8 cellular contexts compared by ENCODE assay signal in the genomic region with DNA sequence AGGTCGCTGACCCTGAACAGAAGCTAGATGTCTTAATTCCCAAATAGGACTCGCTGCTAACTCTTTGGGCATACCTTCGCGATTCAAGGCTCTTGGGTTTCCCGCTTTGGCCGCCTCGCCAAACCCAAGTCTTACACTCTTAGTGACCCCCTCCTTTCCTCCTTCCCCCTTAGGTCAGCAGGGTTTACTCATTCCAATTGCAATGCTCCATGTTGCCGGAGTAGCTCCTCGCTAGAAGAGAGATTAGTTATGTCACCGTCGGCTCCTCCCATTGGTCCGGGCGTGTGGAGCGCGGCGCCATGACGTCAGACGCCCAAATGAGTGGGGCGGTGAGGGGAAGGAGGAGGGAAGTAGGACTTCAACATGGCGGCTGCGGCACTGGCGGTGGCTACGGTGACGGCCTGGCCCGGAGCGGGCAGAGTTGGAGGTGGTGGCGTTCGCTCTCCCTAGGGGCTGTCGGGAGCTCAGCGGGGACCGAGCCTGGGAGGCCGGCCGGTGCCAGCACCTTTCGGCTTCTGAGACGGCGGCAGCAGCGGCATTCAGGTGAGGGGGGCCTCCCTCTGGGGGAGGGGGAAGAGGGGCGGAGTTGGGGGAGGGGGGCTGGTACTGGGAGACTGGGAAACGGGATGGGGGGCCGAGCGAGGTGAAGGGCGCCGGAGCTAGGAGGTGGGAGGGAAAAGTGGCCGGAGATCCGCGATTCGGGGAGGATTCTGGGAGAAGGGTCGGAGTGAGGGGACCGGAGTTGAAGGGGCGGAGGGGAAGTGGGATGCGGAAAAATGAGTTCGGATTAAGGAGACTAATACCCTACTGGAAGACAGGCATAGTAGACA. TPM values are rescaled to one million over a fixed set of nuclear protein-coding genes. Genes with fewer than 3 reads are reported as not detected.
A peak's percentile ranks its signal among the peaks of the same experiment; 100 is the strongest.
DNase-seq lines count a peak whose midpoint lies in the region; ATAC-seq, FAIRE-seq and TF ChIP-seq lines count a peak whose summit lies in the region.

A gene (plus strand): TSS at position 346 of the 830 bp plus-strand sequence. CDS start 41,872 bp downstream, outside the sequence.

- FAIRE-seq in bronchial epithelial cell (lab: Jason Lieb, UNC), result peak; percentile 70

- peak within 1 kb of the TSS; percentile 95 for H3K4me2 ChIP-seq in smooth muscle cell

- DNase-seq in ACHN (peak; percentile 97), NCI-H2227 (lab: John Stamatoyannopoulos, UW; ENCODE audit: unreplicated experiment) (peak; percentile 94), bronchial epithelial cell (ENCODE audit: low read depth) (peak; percentile 97), iPS-NIHi7 (ENCODE audit: extremely low spot score) (peak; percentile 95), smooth muscle cell (lab: John Stamatoyannopoulos, UW; ENCODE audit: unreplicated experiment) (peak; percentile 91)

- H3K9me3 ChIP-seq in smooth muscle cell (replicated peaks; ENCODE audit: low read depth), result no peaks in the 10 kb centered on the region

- peak within 1 kb of the TSS; percentile 91 for H3K27ac ChIP-seq in smooth muscle cell (ENCODE audit: low read depth)

- TF ChIP-seq CTCF in WI38 (IDR thresholded peaks at IDR 0.05; ENCODE audit: low read depth, low read length) (no peak), bronchial epithelial cell (IDR thresholded peaks at IDR 0.05; ENCODE audit: insufficient read depth, low read length, severe bottlenecking) (no peak), smooth muscle cell (IDR thresholded peaks at IDR 0.05; ENCODE audit: borderline replicate concordance, insufficient read depth, poor library complexity, severe bottlenecking) (no peak)

- H3K36me3 ChIP-seq in bronchial epithelial cell (ENCODE audit: control insufficient read depth, insufficient read depth, low read length) (no peaks in the 10 kb centered on the region), smooth muscle cell (ENCODE audit: low read depth) (no peaks in the 10 kb centered on the region)

- peaks cover 42% of the 10 kb centered on the region for H4K20me1 ChIP-seq in smooth muscle cell (ENCODE audit: low read depth)

- H3F3A ChIP-seq in smooth muscle cell (ENCODE audit: low read depth), result peaks cover 8% of the 10 kb centered on the region

- H3K9ac ChIP-seq in smooth muscle cell (ENCODE audit: low read depth), result peak within 1 kb of the TSS; percentile 94

- in situ Hi-C loops in ACHN (cut with HindIII; ENCODE audit: low pct_ligation_motif_present, low pct_unique_long_range_greater_than_20kb, low sequenced_read_pairs), result no loop called here

- under 1% methylated on average over 51 of the region's 52 CpGs for WGBS in smooth muscle cell (ENCODE audit: low lambda C conversion rate)

- ATAC-seq in GM18873 (IDR thresholded peaks at IDR 0.05; ENCODE audit: low FRiP score, unreplicated experiment) (peak; percentile 94), HG03139 (IDR thresholded peaks at IDR 0.05; ENCODE audit: unreplicated experiment) (peak; percentile 96)

- H2AFZ ChIP-seq in smooth muscle cell (ENCODE audit: low read depth), result peak within 1 kb of the TSS; percentile 81

- H3K27me3 ChIP-seq in bronchial epithelial cell (ENCODE audit: control insufficient read depth, insufficient read depth, low read length) (no peaks in the 10 kb centered on the region), smooth muscle cell (ENCODE audit: low read depth) (no peaks in the 10 kb centered on the region)

- H3K4me1 ChIP-seq in smooth muscle cell (ENCODE audit: low read depth), result peaks cover 17% of the 10 kb centered on the region

- peak within 1 kb of the TSS; percentile 76 for H3K4me3 ChIP-seq in WI38 (ENCODE audit: low read depth, low read length)
- H3K4me3 ChIP-seq in bronchial epithelial cell (ENCODE audit: low read depth, low read length), result peak within 1 kb of the TSS; percentile 77
- H3K4me3 ChIP-seq in smooth muscle cell, result peak within 1 kb of the TSS; percentile 90

- peaks cover 57% of the 10 kb centered on the region for H3K79me2 ChIP-seq in smooth muscle cell (ENCODE audit: low read depth)

RNA-seq across cellular contexts. Expression of the gene that starts here (rescaled TPM):
- total RNA-seq in bronchial epithelial cell (37.6 and 53.1 TPM in 2 replicates), smooth muscle cell (36.6 and 45.0 TPM in 2 replicates)
- 49.9 and 55.0 TPM in 2 replicates for polyA plus RNA-seq in smooth muscle cell

Comparison
In these comparisons a context has a peak if more than half of its experiments do, and no peak if none do; other contexts are left out.
1. Peak in every context shown above with its lines: DNase-seq, ATAC-seq, H3K4me3 ChIP-seq and H3K27ac ChIP-seq.